Comparison of ENCODE assay signal across 8 cellular contexts in the genomic region with DNA sequence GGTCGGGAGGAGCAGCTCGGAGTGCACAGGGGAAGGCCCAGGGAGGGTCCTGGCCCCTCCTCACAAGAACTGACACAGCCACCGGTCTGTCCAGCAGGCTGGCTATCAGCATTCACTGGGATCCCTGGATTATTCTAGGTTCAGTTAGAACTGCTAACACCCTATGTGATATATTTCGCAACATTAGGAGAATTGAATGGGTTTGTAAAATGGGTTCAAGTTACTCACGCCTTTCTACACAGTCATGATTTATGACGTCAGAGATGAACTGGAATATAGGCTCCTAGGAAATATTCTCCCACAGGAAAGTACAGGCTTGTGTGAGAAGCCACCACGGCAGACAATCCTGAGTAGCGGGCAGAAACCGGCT. TPM values are rescaled to one million over a fixed set of nuclear protein-coding genes. Genes with fewer than 3 reads are reported as not detected.
A peak's percentile ranks its signal among the peaks of the same experiment; 100 is the strongest.
DNase-seq lines count a peak whose midpoint lies in the region; ATAC-seq and TF ChIP-seq lines count a peak whose summit lies in the region.

No MANE protein-coding gene starts in this region.

- peaks cover 10% of the 10 kb centered on the region for H3K36me3 ChIP-seq in WERI-Rb-1

- no peak for ATAC-seq in activated T-cell treated with anti-CD3 and anti-CD28 coated beads, Interleukin-2, amount 50 U/mL, for 4 hours
- no peak for ATAC-seq in GM21423 (IDR thresholded peaks at IDR 0.05; ENCODE audit: unreplicated experiment)

- no peak for DNase-seq in activated T-cell treated with anti-CD3 and anti-CD28 coated beads, Interleukin-2, amount 50 U/mL, for 4 hours
- DNase-seq in activated T-cell treated with anti-CD3 and anti-CD28 coated beads for 4 hours (no peak), WERI-Rb-1 (no peak), stromal cell of bone marrow (ENCODE audit: low read depth) (peak; percentile 11), activated gamma-delta T cell (lab: John Stamatoyannopoulos, UW) (no peak)
- DNase-seq in NK-92 treated with Interleukin-12 subunit alpha and Interleukin-12 subunit beta, amount 100 ng/mL, for 24 hours (lab: John Stamatoyannopoulos, UW): no peak

- TF ChIP-seq CTCF in WERI-Rb-1 (IDR thresholded peaks at IDR 0.05; ENCODE audit: low read depth, low read length): no peak

- peaks cover 2% of the 10 kb centered on the region for H3K36me3 Mint-ChIP-seq in activated T-cell treated with anti-CD3 and anti-CD28 coated beads, Interleukin-2, amount 50 U/mL, for 4 hours (ENCODE audit: insufficient read depth)

- H3K27ac ChIP-seq in WERI-Rb-1: peak overlapping the region; percentile 86

- H3K27me3 Mint-ChIP-seq in activated T-cell treated with anti-CD3 and anti-CD28 coated beads, Interleukin-2, amount 50 U/mL, for 4 hours (ENCODE audit: low read depth): peaks cover 50% of the 10 kb centered on the region

- H3K9me3 ChIP-seq in WERI-Rb-1 (ENCODE audit: severe bottlenecking): no peaks in the 10 kb centered on the region

- H3K9me3 Mint-ChIP-seq in activated T-cell treated with anti-CD3 and anti-CD28 coated beads, Interleukin-2, amount 50 U/mL, for 4 hours: no peaks in the 10 kb centered on the region

- H3K4me1 Mint-ChIP-seq in activated T-cell treated with anti-CD3 and anti-CD28 coated beads, Interleukin-2, amount 50 U/mL, for 4 hours (ENCODE audit: low read depth): peaks cover 18% of the 10 kb centered on the region

- H3K27me3 ChIP-seq in WERI-Rb-1 (ENCODE audit: insufficient read depth, low read depth, severe bottlenecking): no peaks in the 10 kb centered on the region

- H3K4me3 Mint-ChIP-seq in activated T-cell treated with anti-CD3 and anti-CD28 coated beads, Interleukin-2, amount 50 U/mL, for 4 hours: peak overlapping the region; percentile 88

- H3K4me3 ChIP-seq in WERI-Rb-1 (ENCODE audit: low read depth, low read length): peak overlapping the region; percentile 62
- H3K4me3 ChIP-seq in iPS-11a (ENCODE audit: low read depth, low read length): peak overlapping the region; percentile 85

RNA-seq across cellular contexts. Expression of a gene that starts 1.0 kb away (rescaled TPM):
- under 1 TPM; 0.30 to 0.86 (median 0.40) TPM for total RNA-seq in activated T-cell treated with anti-CD3 and anti-CD28 coated beads, Interleukin-2, amount 50 U/mL, for 4 hours
